In the genomic region with DNA sequence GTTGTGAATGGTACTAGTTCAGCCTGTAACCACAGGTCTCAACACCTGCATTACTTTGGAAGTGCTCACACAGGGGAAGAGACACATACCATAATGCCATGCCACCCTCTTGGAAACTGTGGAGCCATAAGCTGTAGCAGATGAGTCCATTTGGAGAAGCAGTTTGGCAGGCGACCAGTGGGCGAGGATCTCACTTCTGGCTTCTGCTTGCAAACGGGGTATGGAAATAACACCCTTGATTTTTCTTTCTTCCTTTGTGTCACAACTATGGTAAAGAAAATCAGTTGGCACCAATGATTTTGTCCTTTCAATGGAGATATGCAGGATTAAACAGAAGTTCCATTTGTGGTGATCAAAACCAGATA, we compare ENCODE assay signal across 38 cellular contexts. TPM values are rescaled to one million over a fixed set of nuclear protein-coding genes. Genes with fewer than 3 reads are reported as not detected.
"Had no signal": no experiment of that assay in that cellular context is flagged by ENCODE, and none has a peak within 500 bp of the region (broad histone marks: within the 10 kb centered on the region; RNA-seq: fewer than 3 reads in every experiment).

No MANE protein-coding gene starts in this region.

- FAIRE-seq: bronchial epithelial cell, TTC549 had no signal

- H3K36me3 Mint-ChIP-seq: activated CD4-positive, alpha-beta memory T cell treated with anti-CD3 and anti-CD28 coated beads for 36 hours; activated naive CD4-positive, alpha-beta T cell treated with anti-CD3 and anti-CD28 coated beads, Interleukin-2, amount 10 ng/mL, durations not matched to agents 7 days and 5 days; activated naive CD4-positive, alpha-beta T cell treated with anti-CD3 and anti-CD28 coated beads, Interleukin-2, amount 50 U/mL, for 24 hours; activated naive CD8-positive, alpha-beta T cell; activated naive CD8-positive, alpha-beta T cell treated with anti-CD3 and anti-CD28 coated beads, Interleukin-2, amount 10 ng/mL, durations not matched to agents 7 days and 5 days; brain had no signal

- H3K4me1 Mint-ChIP-seq: activated B cell treated with CpG ODN at 0.5 μM for 24 hours; activated CD4-positive, alpha-beta T cell treated with anti-CD3 and anti-CD28 coated beads, Interleukin-2, amount 10 ng/mL, durations not matched to agents 24 days and 14 days; activated naive CD4-positive, alpha-beta T cell treated with anti-CD3 and anti-CD28 coated beads, Interleukin-2, amount 10 ng/mL, durations not matched to agents 7 days and 5 days; activated naive CD4-positive, alpha-beta T cell treated with anti-CD3 and anti-CD28 coated beads, Interleukin-2, amount 50 U/mL, for 24 hours; activated naive CD8-positive, alpha-beta T cell treated with anti-CD3 and anti-CD28 coated beads, Interleukin-2, amount 10 ng/mL, durations not matched to agents 7 days and 5 days; activated naive CD8-positive, alpha-beta T cell treated with anti-CD3 and anti-CD28 coated beads, Interleukin-2, amount 50 U/mL, for 24 hours; activated T-helper 17 cell treated with anti-CD3 and anti-CD28 coated beads, Interleukin-2, amount 50 U/mL, for 72 hours; brain; central memory CD8-positive, alpha-beta T cell had no signal

- H3K9me3 Mint-ChIP-seq: activated CD4-positive, alpha-beta memory T cell treated with anti-CD3 and anti-CD28 coated beads for 36 hours; activated CD4-positive, alpha-beta T cell treated with anti-CD3 and anti-CD28 coated beads, Interleukin-2, amount 10 ng/mL, durations not matched to agents 24 days and 14 days; activated CD8-positive, alpha-beta T cell treated with anti-CD3 and anti-CD28 coated beads for 36 hours; activated naive CD4-positive, alpha-beta T cell treated with anti-CD3 and anti-CD28 coated beads, Interleukin-2, amount 10 ng/mL, durations not matched to agents 7 days and 5 days; activated naive CD4-positive, alpha-beta T cell treated with anti-CD3 and anti-CD28 coated beads, Interleukin-2, amount 50 U/mL, for 24 hours; activated naive CD8-positive, alpha-beta T cell treated with anti-CD3 and anti-CD28 coated beads, Interleukin-2, amount 10 ng/mL, durations not matched to agents 7 days and 5 days; activated naive CD8-positive, alpha-beta T cell treated with anti-CD3 and anti-CD28 coated beads, Interleukin-2, amount 50 U/mL, for 24 hours; activated T-cell treated with anti-CD3 and anti-CD28 coated beads, Interleukin-2, amount 50 U/mL, for 4 hours; activated T-cell treated with anti-CD3 and anti-CD28 coated beads, Interleukin-2, amount 50 U/mL, for 72 hours; activated T-helper 1 cell treated with anti-CD3 and anti-CD28 coated beads, Interleukin-12 subunit alpha, Interleukin-12 subunit beta, Interleukin-2, Interleukin-4 antibody, amounts not matched to agents 30 ng/mL and 10 ng/mL and 1 ng/mL, durations not matched to agents 14 hours and 24 hours and 36 hours; activated T-helper 17 cell treated with anti-CD3 and anti-CD28 coated beads, Interleukin-2, amount 50 U/mL, for 72 hours; brain; central memory CD8-positive, alpha-beta T cell; T-helper 1 cell treated with Interleukin-12 subunit alpha and Interleukin-12 subunit beta and Interleukin-4 antibody, amounts not matched to agents 30 μg/mL and 1 μg/mL, for 36 hours; T-helper 2 cell treated with Interferon-gamma antibody and Interleukin-4, amounts not matched to agents 5 μg/mL and 100 μg/mL, for 36 hours had no signal

- H3K27ac ChIP-seq: ascending aorta, cardiac muscle cell, VCaP had no signal

- H3K27ac Mint-ChIP-seq: activated B cell treated with CpG ODN at 0.5 μM for 24 hours; activated CD4-positive, alpha-beta memory T cell treated with anti-CD3 and anti-CD28 coated beads for 36 hours; activated CD4-positive, alpha-beta T cell treated with anti-CD3 and anti-CD28 coated beads, Interleukin-2, amount 10 ng/mL, durations not matched to agents 24 days and 14 days; activated CD8-positive, alpha-beta T cell treated with anti-CD3 and anti-CD28 coated beads for 36 hours; activated naive CD4-positive, alpha-beta T cell treated with anti-CD3 and anti-CD28 coated beads, Interleukin-2, amount 10 ng/mL, durations not matched to agents 7 days and 5 days; activated naive CD4-positive, alpha-beta T cell treated with anti-CD3 and anti-CD28 coated beads, Interleukin-2, amount 50 U/mL, for 24 hours; activated naive CD8-positive, alpha-beta T cell; activated naive CD8-positive, alpha-beta T cell treated with anti-CD3 and anti-CD28 coated beads, Interleukin-2, amount 10 ng/mL, durations not matched to agents 7 days and 5 days; activated naive CD8-positive, alpha-beta T cell treated with anti-CD3 and anti-CD28 coated beads, Interleukin-2, amount 50 U/mL, for 24 hours; activated T-cell treated with anti-CD3 and anti-CD28 coated beads, Interleukin-2, amount 50 U/mL, for 72 hours; activated T-helper 1 cell treated with anti-CD3 and anti-CD28 coated beads, Interleukin-12 subunit alpha, Interleukin-12 subunit beta, Interleukin-2, Interleukin-4 antibody, amounts not matched to agents 30 ng/mL and 10 ng/mL and 1 ng/mL, durations not matched to agents 14 hours and 24 hours and 36 hours; activated T-helper 17 cell treated with anti-CD3 and anti-CD28 coated beads, Interleukin-2, amount 50 U/mL, for 72 hours; brain; T-helper 1 cell treated with Interleukin-12 subunit alpha and Interleukin-12 subunit beta and Interleukin-4 antibody, amounts not matched to agents 30 μg/mL and 1 μg/mL, for 36 hours; T-helper 2 cell treated with Interferon-gamma antibody and Interleukin-4, amounts not matched to agents 5 μg/mL and 100 μg/mL, for 36 hours had no signal

- ATAC-seq: activated CD8-positive, alpha-beta T cell treated with anti-CD3 and anti-CD28 coated beads for 36 hours; activated naive CD8-positive, alpha-beta T cell treated with anti-CD3 and anti-CD28 coated beads, Interleukin-2, amount 50 U/mL, for 24 hours; activated T-cell treated with anti-CD3 and anti-CD28 coated beads, Interleukin-2, amount 50 U/mL, for 4 hours; activated T-cell treated with anti-CD3 and anti-CD28 coated beads, Interleukin-2, amount 50 U/mL, for 72 hours; activated T-helper 17 cell treated with anti-CD3 and anti-CD28 coated beads, Interleukin-2, amount 50 U/mL, for 72 hours had no signal

- H3K36me3 ChIP-seq: cardiac muscle cell had no signal

- H3K27me3 Mint-ChIP-seq: activated CD4-positive, alpha-beta T cell treated with anti-CD3 and anti-CD28 coated beads, Interleukin-2, amount 10 ng/mL, durations not matched to agents 24 days and 14 days; central memory CD8-positive, alpha-beta T cell had no signal

- H3K27me3 ChIP-seq: ascending aorta, cardiac muscle cell had no signal

- H3K4me3 Mint-ChIP-seq: activated B cell treated with CpG ODN at 0.5 μM for 24 hours; activated CD4-positive, alpha-beta memory T cell treated with anti-CD3 and anti-CD28 coated beads for 36 hours; activated CD4-positive, alpha-beta T cell treated with anti-CD3 and anti-CD28 coated beads, Interleukin-2, amount 10 ng/mL, durations not matched to agents 24 days and 14 days; activated CD8-positive, alpha-beta T cell treated with anti-CD3 and anti-CD28 coated beads for 36 hours; activated naive CD4-positive, alpha-beta T cell treated with anti-CD3 and anti-CD28 coated beads, Interleukin-2, amount 10 ng/mL, durations not matched to agents 7 days and 5 days; activated naive CD4-positive, alpha-beta T cell treated with anti-CD3 and anti-CD28 coated beads, Interleukin-2, amount 50 U/mL, for 24 hours; activated naive CD8-positive, alpha-beta T cell; activated naive CD8-positive, alpha-beta T cell treated with anti-CD3 and anti-CD28 coated beads, Interleukin-2, amount 10 ng/mL, durations not matched to agents 7 days and 5 days; activated naive CD8-positive, alpha-beta T cell treated with anti-CD3 and anti-CD28 coated beads, Interleukin-2, amount 50 U/mL, for 24 hours; activated T-cell treated with anti-CD3 and anti-CD28 coated beads, Interleukin-2, amount 50 U/mL, for 4 hours; activated T-cell treated with anti-CD3 and anti-CD28 coated beads, Interleukin-2, amount 50 U/mL, for 72 hours; activated T-helper 1 cell treated with anti-CD3 and anti-CD28 coated beads, Interleukin-12 subunit alpha, Interleukin-12 subunit beta, Interleukin-2, Interleukin-4 antibody, amounts not matched to agents 30 ng/mL and 10 ng/mL and 1 ng/mL, durations not matched to agents 14 hours and 24 hours and 36 hours; activated T-helper 17 cell treated with anti-CD3 and anti-CD28 coated beads, Interleukin-2, amount 50 U/mL, for 72 hours; brain; central memory CD8-positive, alpha-beta T cell; T-helper 1 cell treated with Interleukin-12 subunit alpha and Interleukin-12 subunit beta and Interleukin-4 antibody, amounts not matched to agents 30 μg/mL and 1 μg/mL, for 36 hours; T-helper 2 cell treated with Interferon-gamma antibody and Interleukin-4, amounts not matched to agents 5 μg/mL and 100 μg/mL, for 36 hours had no signal

- H3K4me3 ChIP-seq: ascending aorta, cardiac muscle cell had no signal

- DNase-seq: activated B cell treated with CpG ODN at 0.5 μM for 24 hours; activated CD4-positive, alpha-beta memory T cell treated with anti-CD3 and anti-CD28 coated beads for 36 hours; activated CD4-positive, alpha-beta T cell treated with anti-CD3 and anti-CD28 coated beads for 4 hours; activated CD4-positive, alpha-beta T cell treated with anti-CD3 and anti-CD28 coated beads, Interleukin-2, amount 10 ng/mL, durations not matched to agents 24 days and 14 days; activated CD4-positive, alpha-beta T cell treated with anti-CD3 and anti-CD28 coated beads, Interleukin-2, amount 50 U/mL, for 1 hour; activated CD4-positive, alpha-beta T cell treated with anti-CD3 and anti-CD28 coated beads, Interleukin-2, amount 50 U/mL, for 4 hours; activated CD4-positive, CD25-positive, alpha-beta regulatory T cell treated with anti-CD3 and anti-CD28 coated beads, Interleukin-2, amount 50 U/mL, for 72 hours; activated CD8-positive, alpha-beta memory T cell treated with anti-CD3 and anti-CD28 coated beads, Interleukin-2, amount 50 U/mL, for 4 hours; activated CD8-positive, alpha-beta T cell treated with anti-CD3 and anti-CD28 coated beads for 36 hours; activated gamma-delta T cell; activated naive CD4-positive, alpha-beta T cell treated with anti-CD3 and anti-CD28 coated beads, Interleukin-2, amount 10 ng/mL, durations not matched to agents 7 days and 5 days; activated naive CD4-positive, alpha-beta T cell treated with Interleukin-2 at 50 U/mL for 16 hours; activated naive CD8-positive, alpha-beta T cell treated with anti-CD3 and anti-CD28 coated beads, Interleukin-2, amount 10 ng/mL, durations not matched to agents 7 days and 5 days; activated naive CD8-positive, alpha-beta T cell treated with anti-CD3 and anti-CD28 coated beads, Interleukin-2, amount 50 U/mL, for 24 hours; activated T-cell treated with anti-CD3 and anti-CD28 coated beads for 4 hours; activated T-cell treated with anti-CD3 and anti-CD28 coated beads, Interleukin-2, amount 50 U/mL, for 1 hour; activated T-cell treated with anti-CD3 and anti-CD28 coated beads, Interleukin-2, amount 50 U/mL, for 4 hours; activated T-cell treated with anti-CD3 and anti-CD28 coated beads, Interleukin-2, amount 50 U/mL, for 72 hours; amygdala; caudate nucleus; cerebellar nuclear complex; T-helper 1 cell; T-helper 2 cell; T-helper 9 cell had no signal

- H3K4me1 ChIP-seq: ascending aorta had no signal

RNA-seq across cellular contexts. Expression of a gene that starts 28.6 kb away (rescaled TPM):
- total RNA-seq: activated B cell treated with CpG ODN at 0.5 μM for 24 hours; activated CD4-positive, alpha-beta memory T cell treated with anti-CD3 and anti-CD28 coated beads for 36 hours; activated CD4-positive, alpha-beta T cell treated with anti-CD3 and anti-CD28 coated beads, Interleukin-2, amount 10 ng/mL, durations not matched to agents 24 days and 14 days; activated CD8-positive, alpha-beta memory T cell treated with anti-CD3 and anti-CD28 coated beads for 36 hours; activated CD8-positive, alpha-beta T cell treated with anti-CD3 and anti-CD28 coated beads for 36 hours; activated naive CD8-positive, alpha-beta T cell treated with anti-CD3 and anti-CD28 coated beads, Interleukin-2, amount 10 ng/mL, durations not matched to agents 7 days and 5 days; activated T-cell treated with anti-CD3 and anti-CD28 coated beads, Interleukin-2, amount 50 U/mL, for 72 hours; activated T-helper 1 cell treated with anti-CD3 and anti-CD28 coated beads, Interleukin-12 subunit alpha, Interleukin-12 subunit beta, Interleukin-2, Interleukin-4 antibody, amounts not matched to agents 30 ng/mL and 10 ng/mL and 1 ng/mL, durations not matched to agents 14 hours and 24 hours and 36 hours; activated T-helper 17 cell treated with anti-CD3 and anti-CD28 coated beads, Interleukin-2, amount 50 U/mL, for 72 hours had no signal
